Comparison of ENCODE assay signal across 8 cellular contexts in the genomic region with DNA sequence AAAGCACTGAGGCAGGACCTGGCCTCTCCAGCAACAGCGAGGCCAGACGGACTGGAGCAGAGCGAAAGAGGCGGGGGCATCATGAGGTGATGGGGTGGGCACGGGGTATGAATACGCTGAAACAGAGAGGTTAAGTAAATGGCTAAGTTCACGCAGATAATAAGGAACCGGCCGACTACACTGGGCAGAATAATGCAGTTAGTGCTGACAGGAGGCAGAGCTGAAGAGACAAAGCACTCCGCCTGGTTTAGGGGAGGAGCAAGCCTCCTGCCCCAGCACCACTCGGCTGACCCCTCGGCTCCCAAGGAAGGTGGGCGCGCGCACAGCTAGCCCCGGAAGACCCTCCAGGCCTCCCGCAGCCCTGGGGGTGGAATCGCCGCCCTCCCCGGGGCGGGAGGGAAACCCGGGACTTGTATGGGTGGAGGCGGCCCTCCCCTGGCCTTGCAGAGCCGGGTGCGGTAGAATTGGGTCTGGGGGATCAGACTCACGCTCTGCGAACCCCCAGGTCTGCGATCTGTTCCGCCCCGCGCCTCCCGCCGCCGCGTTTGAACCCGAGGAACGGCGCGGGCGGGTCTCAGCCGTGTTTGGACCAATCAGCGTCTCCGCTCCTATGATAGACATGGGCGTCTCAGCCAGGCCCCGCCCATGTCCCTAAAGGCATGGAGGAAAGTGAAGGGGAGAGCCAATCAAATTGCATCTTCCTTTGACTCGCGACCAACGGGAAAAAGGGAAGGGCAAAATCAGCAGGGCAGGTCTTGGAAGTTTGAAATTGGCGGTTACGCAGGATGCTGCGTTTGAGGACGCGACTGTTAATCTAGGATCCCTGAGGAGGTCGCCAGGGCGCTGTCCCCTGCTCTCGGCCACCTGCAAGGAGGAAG. TPM values are rescaled to one million over a fixed set of nuclear protein-coding genes. Genes with fewer than 3 reads are reported as not detected.
A peak's percentile ranks its signal among the peaks of the same experiment; 100 is the strongest.
DNase-seq lines count a peak whose midpoint lies in the region; ATAC-seq, FAIRE-seq and TF ChIP-seq lines count a peak whose summit lies in the region.

A gene with protein sequence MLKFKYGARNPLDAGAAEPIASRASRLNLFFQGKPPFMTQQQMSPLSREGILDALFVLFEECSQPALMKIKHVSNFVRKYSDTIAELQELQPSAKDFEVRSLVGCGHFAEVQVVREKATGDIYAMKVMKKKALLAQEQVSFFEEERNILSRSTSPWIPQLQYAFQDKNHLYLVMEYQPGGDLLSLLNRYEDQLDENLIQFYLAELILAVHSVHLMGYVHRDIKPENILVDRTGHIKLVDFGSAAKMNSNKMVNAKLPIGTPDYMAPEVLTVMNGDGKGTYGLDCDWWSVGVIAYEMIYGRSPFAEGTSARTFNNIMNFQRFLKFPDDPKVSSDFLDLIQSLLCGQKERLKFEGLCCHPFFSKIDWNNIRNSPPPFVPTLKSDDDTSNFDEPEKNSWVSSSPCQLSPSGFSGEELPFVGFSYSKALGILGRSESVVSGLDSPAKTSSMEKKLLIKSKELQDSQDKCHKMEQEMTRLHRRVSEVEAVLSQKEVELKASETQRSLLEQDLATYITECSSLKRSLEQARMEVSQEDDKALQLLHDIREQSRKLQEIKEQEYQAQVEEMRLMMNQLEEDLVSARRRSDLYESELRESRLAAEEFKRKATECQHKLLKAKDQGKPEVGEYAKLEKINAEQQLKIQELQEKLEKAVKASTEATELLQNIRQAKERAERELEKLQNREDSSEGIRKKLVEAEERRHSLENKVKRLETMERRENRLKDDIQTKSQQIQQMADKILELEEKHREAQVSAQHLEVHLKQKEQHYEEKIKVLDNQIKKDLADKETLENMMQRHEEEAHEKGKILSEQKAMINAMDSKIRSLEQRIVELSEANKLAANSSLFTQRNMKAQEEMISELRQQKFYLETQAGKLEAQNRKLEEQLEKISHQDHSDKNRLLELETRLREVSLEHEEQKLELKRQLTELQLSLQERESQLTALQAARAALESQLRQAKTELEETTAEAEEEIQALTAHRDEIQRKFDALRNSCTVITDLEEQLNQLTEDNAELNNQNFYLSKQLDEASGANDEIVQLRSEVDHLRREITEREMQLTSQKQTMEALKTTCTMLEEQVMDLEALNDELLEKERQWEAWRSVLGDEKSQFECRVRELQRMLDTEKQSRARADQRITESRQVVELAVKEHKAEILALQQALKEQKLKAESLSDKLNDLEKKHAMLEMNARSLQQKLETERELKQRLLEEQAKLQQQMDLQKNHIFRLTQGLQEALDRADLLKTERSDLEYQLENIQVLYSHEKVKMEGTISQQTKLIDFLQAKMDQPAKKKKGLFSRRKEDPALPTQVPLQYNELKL (N-terminal part only) (minus strand): TSS at position 560 of the 878 bp plus-strand sequence. CDS start 1,152 bp downstream, outside the sequence.

- peak within 1 kb of the TSS; percentile 69 for H3K9ac ChIP-seq in smooth muscle cell (ENCODE audit: low read depth)

- peak within 1 kb of the TSS; percentile 100 for H2AFZ ChIP-seq in smooth muscle cell (ENCODE audit: low read depth)

- H3K4me1 ChIP-seq in smooth muscle cell (ENCODE audit: low read depth), result peaks cover 13% of the 10 kb centered on the region

- H3K4me2 ChIP-seq in smooth muscle cell, result peak within 1 kb of the TSS; percentile 90

- peak; percentile 97 for DNase-seq in AG08396 (ENCODE audit: low spot score)
- DNase-seq in NCI-H2227 treated with DMSO at 0.1 percent for 48 hours (lab: John Stamatoyannopoulos, UW), result peak; percentile 96
- DNase-seq in WERI-Rb-1, result peak; percentile 94
- peak; percentile 92 for DNase-seq in bronchial epithelial cell (ENCODE audit: low read depth)
- DNase-seq in iPS-NIHi7 (ENCODE audit: extremely low spot score), result peak; percentile 99
- peak; percentile 40 for DNase-seq in smooth muscle cell (lab: John Stamatoyannopoulos, UW; ENCODE audit: unreplicated experiment)

- H3K4me3 ChIP-seq in WERI-Rb-1 (ENCODE audit: low read depth, low read length) (peak within 1 kb of the TSS; percentile 93), bronchial epithelial cell (ENCODE audit: low read depth, low read length) (peak within 1 kb of the TSS; percentile 74), smooth muscle cell (peak within 1 kb of the TSS; percentile 90)

- no peak for FAIRE-seq in bronchial epithelial cell (lab: Jason Lieb, UNC)

- in situ Hi-C loops in GM18951 (cut with MboI; ENCODE audit: low sequenced_read_pairs, unreplicated experiment), result no loop called here

- peak; percentile 78 for TF ChIP-seq POLR2A in GM18951 (IDR thresholded peaks at IDR 0.05; ENCODE audit: extremely low read depth, insufficient read depth, insufficient read length)

- H3K27ac ChIP-seq in WERI-Rb-1 (peak within 1 kb of the TSS; percentile 95), smooth muscle cell (ENCODE audit: low read depth) (no peak within 1 kb of the TSS)

- ATAC-seq in HG03175 (IDR thresholded peaks at IDR 0.05; ENCODE audit: unreplicated experiment), result peak; percentile 100

- under 1% methylated on average over 47 of the region's 56 CpGs for WGBS in smooth muscle cell (ENCODE audit: low lambda C conversion rate)

- no peaks in the 10 kb centered on the region for H4K20me1 ChIP-seq in smooth muscle cell (ENCODE audit: low read depth)

- TF ChIP-seq CTCF in WERI-Rb-1 (IDR thresholded peaks at IDR 0.05; ENCODE audit: low read depth, low read length), result no peak
- no peak for TF ChIP-seq CTCF in bronchial epithelial cell (IDR thresholded peaks at IDR 0.05; ENCODE audit: insufficient read depth, low read length, severe bottlenecking)
- no peak for TF ChIP-seq CTCF in smooth muscle cell (IDR thresholded peaks at IDR 0.05; ENCODE audit: borderline replicate concordance, insufficient read depth, poor library complexity, severe bottlenecking)

- H3K9me3 ChIP-seq in WERI-Rb-1 (ENCODE audit: severe bottlenecking) (no peaks in the 10 kb centered on the region), smooth muscle cell (replicated peaks; ENCODE audit: low read depth) (no peaks in the 10 kb centered on the region)

- H3K27me3 ChIP-seq in WERI-Rb-1 (ENCODE audit: insufficient read depth, low read depth, severe bottlenecking) (no peaks in the 10 kb centered on the region), bronchial epithelial cell (ENCODE audit: control insufficient read depth, insufficient read depth, low read length) (no peaks in the 10 kb centered on the region), smooth muscle cell (ENCODE audit: low read depth) (peaks cover 2% of the 10 kb centered on the region)

- no peaks in the 10 kb centered on the region for H3K79me2 ChIP-seq in smooth muscle cell (ENCODE audit: low read depth)

- H3K36me3 ChIP-seq in WERI-Rb-1 (peaks cover 33% of the 10 kb centered on the region), bronchial epithelial cell (ENCODE audit: control insufficient read depth, insufficient read depth, low read length) (no peaks in the 10 kb centered on the region), smooth muscle cell (ENCODE audit: low read depth) (no peaks in the 10 kb centered on the region)

- H3F3A ChIP-seq in smooth muscle cell (ENCODE audit: low read depth), result no peaks in the 10 kb centered on the region

RNA-seq across cellular contexts. Expression of the gene that starts here (rescaled TPM):
- total RNA-seq in bronchial epithelial cell, result 0.79 and 0.90 TPM in 2 replicates
- 9.1 and 74.2 TPM in 2 replicates for total RNA-seq in smooth muscle cell
- polyA plus RNA-seq in smooth muscle cell, result 2.0 and 3.2 TPM in 2 replicates

Comparison
In these comparisons a context has a peak if more than half of its experiments do, and no peak if none do; other contexts are left out.
1. Peak in DNase-seq and H3K4me3 ChIP-seq in bronchial epithelial cell; RNA of the gene not detected or under 1 TPM.
2. DNase-seq: peak in every context shown above with its lines; median percentile 99 in iPS-NIHi7; 97 in AG08396; 96 in NCI-H2227 treated with DMSO at 0.1 percent for 48 hours; 94 in WERI-Rb-1; 92 in bronchial epithelial cell; 40 in smooth muscle cell.